In the genomic region with DNA sequence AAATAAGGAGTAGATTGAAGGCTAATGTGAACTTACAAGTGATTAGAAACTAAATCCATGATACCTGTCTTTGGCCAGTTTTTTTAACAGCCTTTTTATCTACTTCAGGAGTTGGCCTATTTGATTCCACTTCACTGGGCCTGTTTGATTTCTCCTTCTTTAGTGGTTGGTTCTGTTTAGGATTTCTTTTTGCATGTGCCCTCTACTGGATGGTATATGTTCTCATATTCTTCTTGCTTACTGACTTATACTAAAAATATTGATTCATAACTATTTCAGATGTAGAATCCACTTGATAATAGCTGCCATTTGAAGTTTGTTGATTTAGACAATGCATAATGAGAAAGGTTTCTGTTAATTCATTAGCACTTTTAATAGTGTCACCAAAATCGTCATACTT, we compare ENCODE assay signal across 2 cellular contexts.
TF ChIP-seq lines count a peak whose summit lies in the region.

No MANE protein-coding gene starts in this region.

TF ChIP-seq in K562, 482 proteins besides CTCF, POLR2A, EP300 and RAD21 (continued from another document):
- TF ChIP-seq ZNF583 (CRISPR knock-in tag; IDR thresholded peaks at IDR 0.05) = no peak

TF ChIP-seq in HEK293T, 16 proteins besides CTCF, POLR2A, EP300 and RAD21 (continued from another document):
- TF ChIP-seq, protein P1, sequence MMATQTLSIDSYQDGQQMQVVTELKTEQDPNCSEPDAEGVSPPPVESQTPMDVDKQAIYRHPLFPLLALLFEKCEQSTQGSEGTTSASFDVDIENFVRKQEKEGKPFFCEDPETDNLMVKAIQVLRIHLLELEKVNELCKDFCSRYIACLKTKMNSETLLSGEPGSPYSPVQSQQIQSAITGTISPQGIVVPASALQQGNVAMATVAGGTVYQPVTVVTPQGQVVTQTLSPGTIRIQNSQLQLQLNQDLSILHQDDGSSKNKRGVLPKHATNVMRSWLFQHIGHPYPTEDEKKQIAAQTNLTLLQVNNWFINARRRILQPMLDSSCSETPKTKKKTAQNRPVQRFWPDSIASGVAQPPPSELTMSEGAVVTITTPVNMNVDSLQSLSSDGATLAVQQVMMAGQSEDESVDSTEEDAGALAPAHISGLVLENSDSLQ (IDR thresholded peaks at IDR 0.05) = no peak
- TF ChIP-seq HDGF (IDR thresholded peaks at IDR 0.05; ENCODE audit: borderline replicate concordance) = no peak
- no peak for TF ChIP-seq ELF4 (IDR thresholded peaks at IDR 0.05)
- TF ChIP-seq LEF1 (IDR thresholded peaks at IDR 0.05; ENCODE audit: borderline replicate concordance) = no peak
- TF ChIP-seq SP1 (IDR thresholded peaks at IDR 0.05) = no peak
- no peak for TF ChIP-seq ZNF384 (IDR thresholded peaks at IDR 0.05)
- TF ChIP-seq L3MBTL2 (conservative IDR thresholded peaks at IDR 0.05) = no peak
